Comparison of ENCODE assay signal across 24 cellular contexts in genomic region chr16:22663389-22664064, GRCh38.
"Had no signal": no experiment of that assay in that cellular context is flagged by ENCODE, and none has a peak within 500 bp of the region (broad histone marks: within the 10 kb centered on the region; RNA-seq: fewer than 3 reads in every experiment).

No MANE protein-coding gene starts in this region.

- H3K4me2 ChIP-seq: neural progenitor cell had no signal

- H3K4me3 Mint-ChIP-seq: memory B cell; mesothelial cell of epicardium; natural killer cell treated with Interleukin-12 subunit alpha and Interleukin-12 subunit beta and Interleukin-15 and Interleukin-18, amount 100 ng/mL, for 72 hours; neural progenitor cell had no signal

- H3K9me3 Mint-ChIP-seq: memory B cell; mesothelial cell of epicardium; natural killer cell treated with Interleukin-12 subunit alpha and Interleukin-12 subunit beta and Interleukin-15 and Interleukin-18, amount 100 ng/mL, for 72 hours had no signal

- H3K9me3 ChIP-seq: esophagus muscularis mucosa, gastrocnemius medialis, left lung, lower lobe of right lung, pancreas, prostate gland, sigmoid colon, thoracic aorta, transverse colon had no signal

- H3K27me3 Mint-ChIP-seq: memory B cell; natural killer cell treated with Interleukin-12 subunit alpha and Interleukin-12 subunit beta and Interleukin-15 and Interleukin-18, amount 100 ng/mL, for 72 hours had no signal

- H3K27ac ChIP-seq: epithelial cell of prostate, esophagus muscularis mucosa, gastrocnemius medialis, heart right ventricle, left lung, lower lobe of right lung, neural progenitor cell, pancreas, prostate gland, skin epidermis, stomach, thoracic aorta had no signal

- H3K4me1 ChIP-seq: esophagus muscularis mucosa, gastrocnemius medialis, heart right ventricle, left lung, lower lobe of right lung, neural progenitor cell, pancreas, prostate gland, stomach, transverse colon had no signal

- DNase-seq: effector memory CD4-positive, alpha-beta T cell; gastrocnemius medialis; heart right ventricle; left lung; lower lobe of right lung; nucleus accumbens; pancreas; retina; stimulated activated CD4-positive, alpha-beta T cell treated with anti-CD3 and anti-CD28 coated beads, Interleukin-2, amount 100 ng/mL, for 24 hours; stimulated activated CD4-positive, alpha-beta T cell treated with anti-CD3 and anti-CD28 coated beads, Interleukin-4, amount 100 ng/mL, for 4 hours; stimulated activated naive CD4-positive, alpha-beta T cell; stomach; substantia nigra; transverse colon had no signal

- H3K36me3 Mint-ChIP-seq: memory B cell; mesothelial cell of epicardium; natural killer cell treated with Interleukin-12 subunit alpha and Interleukin-12 subunit beta and Interleukin-15 and Interleukin-18, amount 100 ng/mL, for 72 hours; neural progenitor cell had no signal

- H3K27me3 ChIP-seq: neural progenitor cell, sigmoid colon, transverse colon had no signal

- H3K4me3 ChIP-seq: esophagus muscularis mucosa, gastrocnemius medialis, heart right ventricle, left lung, lower lobe of right lung, neural progenitor cell, pancreas, prostate gland, sigmoid colon, skin epidermis, stomach, thoracic aorta, transverse colon had no signal

- H3K4me1 Mint-ChIP-seq: memory B cell, mesothelial cell of epicardium, neural progenitor cell had no signal

- H3K27ac Mint-ChIP-seq: memory B cell; mesothelial cell of epicardium; natural killer cell treated with Interleukin-12 subunit alpha and Interleukin-12 subunit beta and Interleukin-15 and Interleukin-18, amount 100 ng/mL, for 72 hours; neural progenitor cell had no signal

- H3K36me3 ChIP-seq: esophagus muscularis mucosa, gastrocnemius medialis, heart right ventricle, left lung, lower lobe of right lung, neural progenitor cell, pancreas, prostate gland, sigmoid colon, stomach, thoracic aorta, transverse colon had no signal

- H2AFZ ChIP-seq: neural progenitor cell had no signal

- H3K9ac ChIP-seq: neural progenitor cell had no signal
